7 cellular contexts compared by ENCODE assay signal in the genomic region with DNA sequence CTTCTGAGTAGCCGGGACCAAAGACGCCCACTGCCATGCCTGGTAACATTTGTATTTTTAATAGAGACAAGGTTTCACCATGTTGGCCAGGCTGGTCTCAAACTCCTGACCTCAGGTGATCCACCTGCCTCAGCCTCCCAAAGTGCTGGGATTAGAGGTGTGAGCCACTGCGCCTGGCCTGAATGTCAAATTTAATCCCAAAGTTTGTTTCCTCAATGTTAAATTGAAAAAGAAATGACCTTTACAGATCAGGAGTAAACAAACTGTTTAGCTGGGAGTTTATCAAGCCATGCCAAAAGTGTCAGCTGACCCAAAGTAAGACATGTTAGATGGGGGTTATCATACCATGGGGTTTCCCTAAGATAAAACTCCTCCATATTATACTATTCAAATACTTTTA. TPM values are rescaled to one million over a fixed set of nuclear protein-coding genes. Genes with fewer than 3 reads are reported as not detected.
A peak's percentile ranks its signal among the peaks of the same experiment; 100 is the strongest.
DNase-seq lines count a peak whose midpoint lies in the region; FAIRE-seq and TF ChIP-seq lines count a peak whose summit lies in the region.
"Not testable (repeated sequence)": the region's sequence is repeated elsewhere in the genome, so short reads cannot be mapped to it uniquely, and the experiment has no call there.

No MANE protein-coding gene starts in this region.

- H2BK12ac ChIP-seq in mesenchymal stem cell (ENCODE audit: low read length in 2 of 2) = not testable (repeated sequence)

- 100% methylated on average over 3 of the region's 3 CpGs for WGBS in mesenchymal stem cell

- H3K36me3 ChIP-seq in astrocyte (ENCODE audit: insufficient read depth, low read length) = peaks cover 61% of the 10 kb centered on the region
- peaks cover 32 to 65% of the 10 kb centered on the region in 2 experiments for H3K36me3 ChIP-seq in mesenchymal stem cell (ENCODE audit: control insufficient read depth in 1 of 2, insufficient read depth in 2 of 2, low read depth in 1 of 2, low read length in 2 of 2)

- H3K27me3 Mint-ChIP-seq in astrocyte (ENCODE audit: low read depth, unreplicated experiment) = not testable (repeated sequence)

- not testable (repeated sequence) for TF ChIP-seq CTCF in astrocyte (IDR thresholded peaks at IDR 0.05; ENCODE audit: insufficient read depth, low read depth, low read length); choroid plexus epithelial cell (conservative IDR thresholded peaks at IDR 0.05; ENCODE audit: low read depth, low read length); fibroblast of mammary gland (conservative IDR thresholded peaks at IDR 0.05; ENCODE audit: control insufficient read depth, insufficient read depth, low read depth, low read length); fibroblast of the aortic adventitia (IDR thresholded peaks at IDR 0.05; ENCODE audit: insufficient read depth, low read length)

- not testable (repeated sequence) for H2BK120ac ChIP-seq in mesenchymal stem cell (ENCODE audit: low read depth, low read length)

- H3K14ac ChIP-seq in mesenchymal stem cell (ENCODE audit: low read length in 2 of 2) = not testable (repeated sequence)

- H3K79me1 ChIP-seq in mesenchymal stem cell (replicated peaks; ENCODE audit: low read length, poor library complexity, severe bottlenecking) = not testable (repeated sequence)

- peak overlapping the region; percentile 82 for H3K27ac Mint-ChIP-seq in astrocyte (ENCODE audit: unreplicated experiment)

- peaks cover 82% of the 10 kb centered on the region for H4K20me1 ChIP-seq in astrocyte (ENCODE audit: insufficient read depth, low read length)

- not testable (repeated sequence) for H2BK15ac ChIP-seq in mesenchymal stem cell (ENCODE audit: low read depth, poor library complexity, severe bottlenecking)

- H3K4me1 ChIP-seq in astrocyte (ENCODE audit: insufficient read depth, low read length); mesenchymal stem cell (ENCODE audit: control insufficient read depth, insufficient read depth, low read depth, low read length): not testable (repeated sequence)

- H4K91ac ChIP-seq in mesenchymal stem cell (ENCODE audit: low read length) = not testable (repeated sequence)

- H3K4me2 ChIP-seq in astrocyte (ENCODE audit: low read length); mesenchymal stem cell (ENCODE audit: low read length, poor library complexity, severe bottlenecking): not testable (repeated sequence)

- H2BK5ac ChIP-seq in mesenchymal stem cell (ENCODE audit: low read depth, low read length, poor library complexity, severe bottlenecking) = not testable (repeated sequence)

- not testable (repeated sequence) for FAIRE-seq in astrocyte (lab: Jason Lieb, UNC)

- H3K36me3 Mint-ChIP-seq in astrocyte (ENCODE audit: low read depth, unreplicated experiment) = peaks cover 22% of the 10 kb centered on the region

- not testable (repeated sequence) for H3K23ac ChIP-seq in mesenchymal stem cell (ENCODE audit: low read length in 2 of 2)

- H2AFZ ChIP-seq in astrocyte (ENCODE audit: low read depth, low read length); mesenchymal stem cell (ENCODE audit: low read depth, low read length): not testable (repeated sequence)

- H3K9me3 ChIP-seq in astrocyte (ENCODE audit: insufficient read depth, low read depth, low read length); mesenchymal stem cell (ENCODE audit: control insufficient read depth, low read length): not testable (repeated sequence)

- H3K18ac ChIP-seq in mesenchymal stem cell (ENCODE audit: low read depth in 1 of 2, low read length in 2 of 2) = not testable (repeated sequence)

- H3K27me3 ChIP-seq in astrocyte (ENCODE audit: insufficient read depth, low read length); mesenchymal stem cell (ENCODE audit: control insufficient read depth in 1 of 2, insufficient read depth in 1 of 2, low read length in 2 of 2): not testable (repeated sequence)

- not testable (repeated sequence) for H2AK5ac ChIP-seq in mesenchymal stem cell (ENCODE audit: low read length, severe bottlenecking)

- not testable (repeated sequence) for H3K4ac ChIP-seq in mesenchymal stem cell (ENCODE audit: low read depth in 1 of 2, low read length in 2 of 2)

- H3K4me3 ChIP-seq in astrocyte (ENCODE audit: insufficient read depth, low read depth, low read length); choroid plexus epithelial cell (ENCODE audit: low read depth, low read length); fibroblast of mammary gland (ENCODE audit: control insufficient read depth, low read depth, low read length); fibroblast of the aortic adventitia (ENCODE audit: low read depth, low read length); mesenchymal stem cell (ENCODE audit: insufficient read depth in 1 of 2, low read depth in 1 of 2, low read length in 2 of 2): not testable (repeated sequence)

- H3K4me3 Mint-ChIP-seq in astrocyte (ENCODE audit: unreplicated experiment) = not testable (repeated sequence)

- H3K4me1 Mint-ChIP-seq in astrocyte (ENCODE audit: low read depth, unreplicated experiment) = peaks cover 23% of the 10 kb centered on the region

- not testable (repeated sequence) for H3K79me2 ChIP-seq in astrocyte (ENCODE audit: insufficient read depth, low read length)

- H3K27ac ChIP-seq in astrocyte (ENCODE audit: low read depth, low read length); mesenchymal stem cell (ENCODE audit: low read length, poor library complexity, severe bottlenecking): not testable (repeated sequence)

- not testable (repeated sequence) for H3K9me3 Mint-ChIP-seq in astrocyte (ENCODE audit: unreplicated experiment)

- H3K9ac ChIP-seq in astrocyte (ENCODE audit: low read length) = not testable (repeated sequence)
- H3K9ac ChIP-seq in mesenchymal stem cell (ENCODE audit: low read length) = peak overlapping the region; percentile 54

- DNase-seq in EH (ENCODE audit: low read depth) (peak; percentile 18), HCEC 1CT (peak; percentile 0), choroid plexus epithelial cell (ENCODE audit: low read depth) (peak; percentile 43), fibroblast of mammary gland (ENCODE audit: low read depth) (peak; percentile 58), fibroblast of the aortic adventitia (ENCODE audit: low read depth) (peak; percentile 24)
- DNase-seq in astrocyte (ENCODE audit: low read depth); mesenchymal stem cell: not testable (repeated sequence)

- H4K8ac ChIP-seq in mesenchymal stem cell (ENCODE audit: low read length) = not testable (repeated sequence)

RNA-seq across cellular contexts. Expression of a gene that starts 48.2 kb away (rescaled TPM):
- total RNA-seq in astrocyte (59.9 and 61.1 TPM in 2 replicates), fibroblast of the aortic adventitia (ENCODE audit: low replicate concordance) (24.5 and 28.0 TPM in 2 replicates)
- 182 TPM for polyA plus RNA-seq in mesenchymal stem cell (2013, experiment 1 of 2)
- polyA plus RNA-seq in mesenchymal stem cell (2013, experiment 2 of 2) = 193 TPM
